10 cellular contexts compared by ENCODE assay signal in the genomic region with DNA sequence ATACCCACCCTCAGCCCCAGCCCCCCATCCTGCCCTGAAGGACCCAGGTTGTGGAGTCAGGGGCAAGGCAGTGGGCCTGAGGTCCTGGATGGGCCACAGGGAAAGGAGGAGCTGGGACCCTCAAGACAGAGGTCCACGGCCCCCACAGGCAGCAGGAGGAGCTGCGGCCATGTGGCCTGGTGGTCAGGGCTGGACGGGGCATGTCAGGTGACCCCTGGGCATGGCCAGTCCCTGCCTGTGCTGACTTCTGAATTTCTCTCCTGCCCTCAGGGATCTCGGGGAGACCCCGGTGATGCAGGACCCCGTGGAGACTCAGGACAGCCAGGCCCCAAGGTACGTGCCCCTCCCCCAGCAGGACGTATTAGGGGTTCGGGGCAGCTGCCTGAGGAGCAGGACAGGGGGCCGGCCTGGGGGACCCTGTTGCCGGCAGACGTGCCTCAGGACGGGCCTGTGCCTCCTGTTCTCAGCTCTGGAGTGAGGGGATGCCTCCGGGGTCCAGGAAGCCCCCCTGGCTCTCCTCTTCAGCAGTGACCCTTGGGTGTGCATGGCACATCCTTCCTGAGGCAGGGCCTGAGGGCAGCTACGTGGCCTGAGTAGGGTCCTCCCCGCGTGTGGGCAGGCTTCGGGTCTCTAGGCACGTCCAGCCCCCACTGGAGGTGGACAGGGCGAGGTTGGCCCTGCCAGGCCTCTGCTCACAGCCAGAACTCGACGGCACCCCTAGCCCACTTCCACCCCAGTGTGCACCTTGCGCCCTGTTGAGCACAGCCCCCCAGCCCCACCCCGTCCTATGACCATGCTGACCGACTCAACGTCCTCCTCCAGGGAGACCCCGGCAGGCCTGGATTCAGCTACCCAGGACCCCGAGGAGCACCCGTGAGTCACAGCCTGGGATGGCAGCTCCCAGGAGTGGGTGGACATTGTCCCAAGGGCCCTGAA. TPM values are rescaled to one million over a fixed set of nuclear protein-coding genes. Genes with fewer than 3 reads are reported as not detected.
DNase-seq lines count a peak whose midpoint lies in the region; ATAC-seq, FAIRE-seq and TF ChIP-seq lines count a peak whose summit lies in the region.
"Had no signal": no experiment of that assay in that cellular context is flagged by ENCODE, and none has a peak within 500 bp of the region (broad histone marks: within the 10 kb centered on the region; RNA-seq: fewer than 3 reads in every experiment).

No MANE protein-coding gene starts in this region.

- H3K9me3 ChIP-seq in right lobe of liver (no peaks in the 10 kb centered on the region), HepG2 (ENCODE audit: low read length) (no peaks in the 10 kb centered on the region), vagina (no peaks in the 10 kb centered on the region)

- TF ChIP-seq RAD21 in HepG2 (CRISPR knock-in tag; IDR thresholded peaks at IDR 0.05): no peak

- no peak for FAIRE-seq in HepG2 (lab: Jason Lieb, UNC)

- H3K36me3 ChIP-seq in right lobe of liver (no peaks in the 10 kb centered on the region), HepG2 (replicated peaks in 1 of 2; ENCODE audit: control insufficient read depth in 1 of 2, insufficient read depth in 2 of 2, low read length in 2 of 2) (no peaks in the 10 kb centered on the region), vagina (peaks cover 0 to 82% of the 10 kb centered on the region in 2 donors)

- CTCF ChIA-PET in HepG2 (lab: Yijun Ruan, JAX; ENCODE audit: low intra/inter-chr PET ratio, low total read pairs): no interaction called here

- H3K9me3 Mint-ChIP-seq in chondrocyte (ENCODE audit: low read depth): no peaks in the 10 kb centered on the region
- no peaks in the 10 kb centered on the region for H3K9me3 Mint-ChIP-seq in natural killer cell treated with Interleukin-12 subunit alpha and Interleukin-12 subunit beta and Interleukin-15 and Interleukin-18, amount 100 ng/mL, for 72 hours
- H3K9me3 Mint-ChIP-seq: CD4-positive, CD25-positive, alpha-beta regulatory T cell had no signal

- no peaks in the 10 kb centered on the region for H3K27me3 Mint-ChIP-seq in chondrocyte (ENCODE audit: low read depth)
- H3K27me3 Mint-ChIP-seq in natural killer cell treated with Interleukin-12 subunit alpha and Interleukin-12 subunit beta and Interleukin-15 and Interleukin-18, amount 100 ng/mL, for 72 hours: no peaks in the 10 kb centered on the region
- H3K27me3 Mint-ChIP-seq: CD4-positive, CD25-positive, alpha-beta regulatory T cell had no signal

- no TSS peak for BruUV-seq in HepG2 (replicated peaks; lab: Mats Ljungman, UMichigan)

- ATAC-seq in right lobe of liver (no peak), HepG2 (no peak)
- no peak for ATAC-seq in natural killer cell treated with Interleukin-12 subunit alpha and Interleukin-12 subunit beta and Interleukin-15 and Interleukin-18, amount 100 ng/mL, for 72 hours

- H3K27ac ChIP-seq in right lobe of liver: no peak overlapping the region
- H3K27ac ChIP-seq in HepG2 (ENCODE audit: extremely low read length, insufficient read depth, low read length): no peak overlapping the region
- peak overlapping the region; percentile 14 for H3K27ac ChIP-seq in vagina

- DNase-seq in right lobe of liver (peak; percentile 19 to 62 (median 49)), HepG2 (ENCODE audit: low spot score) (no peak), chondrocyte (ENCODE audit: low spot score) (peak; percentile 87), vagina (ENCODE audit: extremely low spot score in 2 of 2) (no peak), NCI-H1417 treated with DMSO at 0.1 percent for 48 hours (lab: John Stamatoyannopoulos, UW) (no peak)
- DNase-seq in natural killer cell treated with Interleukin-12 subunit alpha and Interleukin-12 subunit beta and Interleukin-15 and Interleukin-18, amount 100 ng/mL, for 72 hours (ENCODE audit: low spot score): peak; percentile 39
- DNase-seq in activated CD4-positive, alpha-beta T cell treated with anti-CD3 and anti-CD28 coated beads, Interleukin-2, amount 50 U/mL, for 4 hours: no peak
- no peak for DNase-seq in activated CD4-positive, alpha-beta T cell treated with anti-CD3 and anti-CD28 coated beads for 48 hours
- DNase-seq: CD4-positive, CD25-positive, alpha-beta regulatory T cell; GF-D8 had no signal

- H3K4me1 Mint-ChIP-seq in chondrocyte (ENCODE audit: low read depth): peaks cover 8% of the 10 kb centered on the region
- H3K4me1 Mint-ChIP-seq in natural killer cell treated with Interleukin-12 subunit alpha and Interleukin-12 subunit beta and Interleukin-15 and Interleukin-18, amount 100 ng/mL, for 72 hours (ENCODE audit: low read depth in 2 of 2): no peaks in the 10 kb centered on the region
- H3K4me1 Mint-ChIP-seq: CD4-positive, CD25-positive, alpha-beta regulatory T cell had no signal

- TF ChIP-seq CTCF in right lobe of liver (IDR thresholded peaks at IDR 0.05) (no peak), HepG2 (CRISPR knock-in tag; IDR thresholded peaks at IDR 0.05) (no peak), chondrocyte (IDR thresholded peaks at IDR 0.05) (no peak), vagina (IDR thresholded peaks at IDR 0.05) (no peak)

- H3K4me3 ChIP-seq in right lobe of liver: no peak overlapping the region
- no peak overlapping the region for H3K4me3 ChIP-seq in HepG2 (replicated peaks in 1 of 3; ENCODE audit: insufficient read depth in 1 of 3, low read depth in 2 of 3, low read length in 3 of 3)
- no peak overlapping the region for H3K4me3 ChIP-seq in vagina

- no peak overlapping the region for H2AFZ ChIP-seq in HepG2 (ENCODE audit: low read length)

- H3K9ac ChIP-seq in HepG2 (ENCODE audit: insufficient read depth, low read depth, low read length): no peak overlapping the region

- no peaks in the 10 kb centered on the region for H3K27me3 ChIP-seq in right lobe of liver
- peaks cover 3 to 31% of the 10 kb centered on the region in 2 experiments; a peak in 3 of 5 replicates for H3K27me3 ChIP-seq in HepG2 (ENCODE audit: control insufficient read depth in 1 of 2, insufficient read depth in 2 of 2, low read length in 2 of 2)
- H3K27me3 ChIP-seq in vagina: no peaks in the 10 kb centered on the region

- no peak overlapping the region for H3K27ac Mint-ChIP-seq in chondrocyte (ENCODE audit: unreplicated experiment)
- no peak overlapping the region for H3K27ac Mint-ChIP-seq in natural killer cell treated with Interleukin-12 subunit alpha and Interleukin-12 subunit beta and Interleukin-15 and Interleukin-18, amount 100 ng/mL, for 72 hours
- H3K27ac Mint-ChIP-seq: CD4-positive, CD25-positive, alpha-beta regulatory T cell had no signal

- H3K36me3 Mint-ChIP-seq in chondrocyte (ENCODE audit: low read depth): peaks cover 28% of the 10 kb centered on the region
- no peaks in the 10 kb centered on the region for H3K36me3 Mint-ChIP-seq in natural killer cell treated with Interleukin-12 subunit alpha and Interleukin-12 subunit beta and Interleukin-15 and Interleukin-18, amount 100 ng/mL, for 72 hours
- H3K36me3 Mint-ChIP-seq: CD4-positive, CD25-positive, alpha-beta regulatory T cell had no signal

- no peaks in the 10 kb centered on the region for H3K79me2 ChIP-seq in HepG2 (ENCODE audit: insufficient read depth, low read length)

- TF ChIP-seq EP300 in HepG2 (IDR thresholded peaks at IDR 0.05; ENCODE audit: low read depth in 2 of 2, low read length in 2 of 2): no peak
- no peak for TF ChIP-seq EP300 in HepG2 (CRISPR knock-in tag; IDR thresholded peaks at IDR 0.05; ENCODE audit: borderline replicate concordance)

- H3K4me3 Mint-ChIP-seq in chondrocyte (ENCODE audit: unreplicated experiment): no peak overlapping the region
- H3K4me3 Mint-ChIP-seq in natural killer cell treated with Interleukin-12 subunit alpha and Interleukin-12 subunit beta and Interleukin-15 and Interleukin-18, amount 100 ng/mL, for 72 hours: no peak overlapping the region
- H3K4me3 Mint-ChIP-seq: CD4-positive, CD25-positive, alpha-beta regulatory T cell had no signal

- in situ Hi-C loops in HepG2 (cut with HindIII; ENCODE audit: extremely low pct_ligation_motif_present, low pct_unique_long_range_greater_than_20kb): loop anchor here (5.0 kb wide), 1 partner anchor 149 kb away; no protein-coding TSS in a partner anchor

- intact Hi-C loops in right lobe of liver (cut with DNase I): no loop called here
- intact Hi-C loops in HepG2 (cut with micrococcal nuclease; ENCODE audit: unreplicated experiment): no loop called here
- intact Hi-C loops in vagina (cut with DNase I): no loop called here

- POLR2A ChIA-PET in HepG2 (lab: Yijun Ruan, JAX): no interaction called here

- no peaks in the 10 kb centered on the region for H3K4me1 ChIP-seq in right lobe of liver
- H3K4me1 ChIP-seq in HepG2 (ENCODE audit: insufficient read depth, low read length): no peaks in the 10 kb centered on the region
- H3K4me1 ChIP-seq in vagina: peaks cover 7% of the 10 kb centered on the region

- H3K4me2 ChIP-seq in HepG2 (ENCODE audit: low read depth, low read length): no peak overlapping the region

- TF ChIP-seq POLR2A in right lobe of liver (IDR thresholded peaks at IDR 0.05) (no peak), HepG2 (IDR thresholded peaks at IDR 0.05; ENCODE audit: insufficient read depth in 1 of 2, low read depth in 2 of 2, low read length in 2 of 2) (no peak), vagina (IDR thresholded peaks at IDR 0.05) (no peak)

- WGBS in right lobe of liver (ENCODE audit: insufficient coverage, low coverage, low lambda C conversion rate, missing lambda C conversion rate): 76% methylated on average over 4 of the region's 29 CpGs
- 49% methylated on average over 5 of the region's 29 CpGs for WGBS in HepG2 (ENCODE audit: low lambda C conversion rate)

- no peaks in the 10 kb centered on the region for H4K20me1 ChIP-seq in HepG2 (ENCODE audit: insufficient read depth, low read length)

RNA-seq across cellular contexts. Expression of gene COL6A2, which starts 23.6 kb away (rescaled TPM):
- total RNA-seq in right lobe of liver (10 to 100 TPM; 17.3 to 81.7 (median 38.4) TPM), HepG2 (2016; rRNA removed; fragmentation: Illumina TruSeq; extraction: Trizol) (0.07 and 0.14 TPM in 2 replicates), chondrocyte (1,314 to 1,671 TPM (median 1,646 TPM) in 3 replicates), vagina (535 TPM)
- total RNA-seq in HepG2 (2016; cell fraction: cytosol; rRNA removed; fragmentation: Illumina TruSeq; extraction: Trizol; ENCODE audit: low read depth): not detected in 2 replicates
- 0.06 TPM in 1 of 2 replicates, not detected in the other for total RNA-seq in HepG2 (2016; cell fraction: insoluble cytoplasmic fraction; rRNA removed; fragmentation: Illumina TruSeq; extraction: Trizol)
- not detected in 2 replicates for total RNA-seq in HepG2 (2016; cell fraction: membrane; rRNA removed; fragmentation: Illumina TruSeq; extraction: Trizol)
- total RNA-seq in HepG2 (2016; cell fraction: nucleus; rRNA removed; fragmentation: Illumina TruSeq; extraction: Trizol): 0.13 and 0.22 TPM in 2 replicates
- polyA plus RNA-seq in HepG2 (2011; rRNA removed): 0.41 and 1.6 TPM in 2 replicates
- 0.27 and 0.31 TPM in 2 replicates for polyA plus RNA-seq in HepG2 (2011; cell fraction: cytosol; rRNA removed)
- 8.5 and 10.4 TPM in 2 replicates for polyA plus RNA-seq in HepG2 (2011; cell fraction: nucleus; rRNA removed)
- 0.36 and 0.81 TPM in 2 replicates for polyA plus RNA-seq in HepG2 (2012)
- polyA plus RNA-seq in HepG2 (2016; cell fraction: cytosol; fragmentation: Illumina TruSeq; extraction: Trizol; ENCODE audit: low read depth): not detected in 2 replicates
- not detected in 2 replicates for polyA plus RNA-seq in HepG2 (2016; cell fraction: insoluble cytoplasmic fraction; fragmentation: Illumina TruSeq; extraction: Trizol; ENCODE audit: low read depth)
- polyA plus RNA-seq in HepG2 (2016; cell fraction: membrane; fragmentation: Illumina TruSeq; extraction: Trizol; ENCODE audit: low read depth): not detected in 2 replicates
- 0.48 and 0.69 TPM in 2 replicates for polyA plus RNA-seq in HepG2 (2016; cell fraction: nucleus; fragmentation: Illumina TruSeq; extraction: Trizol; ENCODE audit: insufficient read depth, low read depth)
- 0.44 TPM in 1 of 2 replicates, not detected in the other for polyA minus RNA-seq in HepG2 (2011; rRNA and poly(A)+ RNA removed; ENCODE audit: low replicate concordance)
- not detected in 2 replicates for polyA minus RNA-seq in HepG2 (2011; cell fraction: cytosol; rRNA and poly(A)+ RNA removed)
- 0.52 and 1.2 TPM in 2 replicates for polyA minus RNA-seq in HepG2 (2011; cell fraction: nucleus; rRNA and poly(A)+ RNA removed)
- total RNA-seq in natural killer cell treated with Interleukin-12 subunit alpha and Interleukin-12 subunit beta and Interleukin-15 and Interleukin-18, amount 100 ng/mL, for 72 hours: 1 to 10 TPM in 1 of 2 donors, under 1 TPM in 1; 0.88 to 4.2 TPM

RNA-seq across cellular contexts. Expression of gene FTCD, which starts 33.8 kb away (rescaled TPM):
- total RNA-seq in right lobe of liver (100 to 1,000 TPM; 141 to 668 (median 417) TPM), HepG2 (2016; rRNA removed; fragmentation: Illumina TruSeq; extraction: Trizol) (78.5 and 105 TPM in 2 replicates), chondrocyte (1.7 to 4.1 TPM (median 1.7 TPM) in 3 replicates), vagina (not detected)
- total RNA-seq in HepG2 (2016; cell fraction: cytosol; rRNA removed; fragmentation: Illumina TruSeq; extraction: Trizol; ENCODE audit: low read depth): 13.1 and 13.2 TPM in 2 replicates
- total RNA-seq in HepG2 (2016; cell fraction: insoluble cytoplasmic fraction; rRNA removed; fragmentation: Illumina TruSeq; extraction: Trizol): 61.2 and 115 TPM in 2 replicates
- total RNA-seq in HepG2 (2016; cell fraction: membrane; rRNA removed; fragmentation: Illumina TruSeq; extraction: Trizol): 21.0 and 27.4 TPM in 2 replicates
- 94.5 and 110 TPM in 2 replicates for total RNA-seq in HepG2 (2016; cell fraction: nucleus; rRNA removed; fragmentation: Illumina TruSeq; extraction: Trizol)
- 75.7 and 112 TPM in 2 replicates for polyA plus RNA-seq in HepG2 (2011; rRNA removed)
- 34.7 and 61.2 TPM in 2 replicates for polyA plus RNA-seq in HepG2 (2011; cell fraction: cytosol; rRNA removed)
- 656 and 751 TPM in 2 replicates for polyA plus RNA-seq in HepG2 (2011; cell fraction: nucleus; rRNA removed)
- polyA plus RNA-seq in HepG2 (2012): 108 and 140 TPM in 2 replicates
- 11.0 and 12.4 TPM in 2 replicates for polyA plus RNA-seq in HepG2 (2016; cell fraction: cytosol; fragmentation: Illumina TruSeq; extraction: Trizol; ENCODE audit: low read depth)
- 47.9 and 52.0 TPM in 2 replicates for polyA plus RNA-seq in HepG2 (2016; cell fraction: insoluble cytoplasmic fraction; fragmentation: Illumina TruSeq; extraction: Trizol; ENCODE audit: low read depth)
- polyA plus RNA-seq in HepG2 (2016; cell fraction: membrane; fragmentation: Illumina TruSeq; extraction: Trizol; ENCODE audit: low read depth): 11.9 and 17.7 TPM in 2 replicates
- polyA plus RNA-seq in HepG2 (2016; cell fraction: nucleus; fragmentation: Illumina TruSeq; extraction: Trizol; ENCODE audit: insufficient read depth, low read depth): 369 and 379 TPM in 2 replicates
- 0.42 and 84.7 TPM in 2 replicates for polyA minus RNA-seq in HepG2 (2011; rRNA and poly(A)+ RNA removed; ENCODE audit: low replicate concordance)
- 33.3 and 39.2 TPM in 2 replicates for polyA minus RNA-seq in HepG2 (2011; cell fraction: cytosol; rRNA and poly(A)+ RNA removed)
- polyA minus RNA-seq in HepG2 (2011; cell fraction: nucleus; rRNA and poly(A)+ RNA removed): 93.9 and 118 TPM in 2 replicates
- not detected for total RNA-seq in natural killer cell treated with Interleukin-12 subunit alpha and Interleukin-12 subunit beta and Interleukin-15 and Interleukin-18, amount 100 ng/mL, for 72 hours
- total RNA-seq: CD4-positive, CD25-positive, alpha-beta regulatory T cell had no signal

Comparison
In these comparisons a context has a peak if more than half of its experiments do, and no peak if none do; other contexts are left out.
1. DNase-seq: peak in right lobe of liver (3 of 3), chondrocyte (single experiment) and natural killer cell treated with Interleukin-12 subunit alpha and Interleukin-12 subunit beta and Interleukin-15 and Interleukin-18, amount 100 ng/mL, for 72 hours (single experiment); none in HepG2 (single experiment), vagina (0 of 2), activated CD4-positive, alpha-beta T cell treated with anti-CD3 and anti-CD28 coated beads, Interleukin-2, amount 50 U/mL, for 4 hours (0 of 2), activated CD4-positive, alpha-beta T cell treated with anti-CD3 and anti-CD28 coated beads for 48 hours (single experiment) and NCI-H1417 treated with DMSO at 0.1 percent for 48 hours (single experiment).